In the genomic region with DNA sequence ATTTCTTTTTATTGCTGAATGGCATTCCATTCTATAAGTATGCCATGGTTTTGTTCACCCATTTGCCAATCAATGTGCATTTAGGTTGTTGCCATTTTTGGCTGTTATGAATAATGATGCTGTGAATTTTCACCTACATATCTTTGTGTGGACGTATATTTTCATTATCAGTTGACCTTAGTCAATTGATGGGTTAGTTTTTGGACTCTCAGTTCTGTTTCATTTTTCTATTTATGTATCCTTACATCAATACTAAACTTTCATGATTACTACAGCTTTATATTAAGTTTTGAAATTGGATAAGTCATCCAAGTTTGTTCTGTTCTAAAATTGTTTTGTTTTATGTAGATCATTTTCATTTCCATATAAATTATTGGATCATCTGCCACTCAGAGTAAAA, we compare ENCODE assay signal across 26 cellular contexts.
"Had no signal": no experiment of that assay in that cellular context is flagged by ENCODE, and none has a peak within 500 bp of the region (broad histone marks: within the 10 kb centered on the region; RNA-seq: fewer than 3 reads in every experiment).

No MANE protein-coding gene starts in this region.

- DNase-seq: cortex of kidney; effector CD8-positive, alpha-beta T cell; effector memory CD8-positive, alpha-beta T cell; endodermal cell; erythroblast; esophagus squamous epithelium; foreskin fibroblast; foreskin melanocyte; gastrocnemius medialis; glutamatergic neuron; head of caudate nucleus; heart right ventricle; hippocampal formation; left cardiac atrium; left lung; left ventricle myocardium superior; lower lobe of right lung; mesenchymal stem cell; mucosa of descending colon; naive B cell; naive thymus-derived CD8-positive, alpha-beta T cell had no signal

- H3K27ac ChIP-seq: epithelial cell of prostate, esophagus squamous epithelium, gastrocnemius medialis, heart right ventricle, left lung, lower lobe of right lung had no signal

- ATAC-seq: effector memory CD8-positive, alpha-beta T cell; esophagus mucosa; gastrocnemius medialis; heart right ventricle; left cardiac atrium; left lung; left ventricle myocardium superior; lower lobe of right lung; mucosa of descending colon; naive thymus-derived CD8-positive, alpha-beta T cell had no signal

- H3K27me3 ChIP-seq: esophagus squamous epithelium, gastrocnemius medialis, heart right ventricle, left lung had no signal

- H3K4me3 ChIP-seq: esophagus squamous epithelium, gastrocnemius medialis, heart right ventricle, left lung, lower lobe of right lung, mucosa of descending colon had no signal

- H3K36me3 ChIP-seq: esophagus squamous epithelium, gastrocnemius medialis, heart right ventricle, left lung, lower lobe of right lung had no signal

- H3K4me1 ChIP-seq: esophagus squamous epithelium, gastrocnemius medialis, heart right ventricle, left lung, lower lobe of right lung had no signal

- H3K9me3 ChIP-seq: esophagus squamous epithelium, gastrocnemius medialis, heart right ventricle, left lung, lower lobe of right lung, mucosa of descending colon had no signal

- FAIRE-seq: endometrium, islet of Langerhans, keratinocyte had no signal
